ENCODE assay signal across 8 cellular contexts in the genomic region with DNA sequence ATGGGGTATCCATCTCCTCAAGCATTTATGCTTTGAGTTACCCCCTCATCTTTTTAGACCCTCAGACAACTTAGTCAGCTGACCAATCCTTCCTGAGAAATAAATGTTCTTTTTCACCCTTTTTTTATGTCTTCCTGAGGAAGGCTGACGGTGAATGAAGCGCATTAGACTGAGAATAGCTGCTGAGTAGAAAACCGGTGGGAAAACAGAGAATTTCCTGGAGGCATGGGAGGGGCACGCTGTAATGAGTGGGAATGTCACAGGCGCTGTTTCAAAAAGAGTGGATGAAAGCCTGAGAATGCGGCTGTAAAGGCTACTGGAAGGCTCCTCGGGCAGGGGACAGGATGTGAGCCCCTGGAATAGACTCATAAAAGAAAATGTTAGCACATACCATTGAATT. TPM values are rescaled to one million over a fixed set of nuclear protein-coding genes. Genes with fewer than 3 reads are reported as not detected.
DNase-seq lines count a peak whose midpoint lies in the region; ATAC-seq and TF ChIP-seq lines count a peak whose summit lies in the region.
"Not testable (repeated sequence)": the region's sequence is repeated elsewhere in the genome, so short reads cannot be mapped to it uniquely, and the experiment has no call there.

No MANE protein-coding gene starts in this region.

- peak overlapping the region; percentile 75 for H3K4me3 Mint-ChIP-seq in Caco-2 (ENCODE audit: unreplicated experiment)
- H3K4me3 Mint-ChIP-seq in activated CD8-positive, alpha-beta T cell treated with anti-CD3 and anti-CD28 coated beads for 36 hours = peak overlapping the region; percentile 76
- peak overlapping the region; percentile 80 to 88 (median 82) for H3K4me3 Mint-ChIP-seq in brain
- H3K4me3 Mint-ChIP-seq in mesothelial cell of epicardium = peak overlapping the region; percentile 52

- peak in 1 of 2 experiments; percentile 31 for DNase-seq in Caco-2
- DNase-seq in NT2/D1 (ENCODE audit: low read depth, low spot score); activated CD8-positive, alpha-beta T cell treated with anti-CD3 and anti-CD28 coated beads for 36 hours; mesothelial cell of epicardium (ENCODE audit: low spot score in 2 of 2, unreplicated experiment in 2 of 2); sciatic nerve (ENCODE audit: low spot score); transverse colon: not testable (repeated sequence)

- not testable (repeated sequence) for BruUV-seq in Caco-2 (replicated peaks; lab: Mats Ljungman, UMichigan)

- not testable (repeated sequence) for H3K27me3 ChIP-seq in Caco-2 (replicated peaks; ENCODE audit: control insufficient read depth, insufficient read depth, low read length); NT2/D1 (ENCODE audit: insufficient read depth, insufficient read length); gastroesophageal sphincter
- H3K27me3 ChIP-seq in transverse colon = peaks cover 17% of the 10 kb centered on the region

- H3K4me3 ChIP-seq in Caco-2 (ENCODE audit: low read depth, low read length) = peak overlapping the region; percentile 43
- H3K4me3 ChIP-seq in NT2/D1 (ENCODE audit: insufficient read length, low read depth) = peak overlapping the region; percentile 69
- H3K4me3 ChIP-seq in gastroesophageal sphincter, transverse colon: not testable (repeated sequence)

- TF ChIP-seq EP300 in gastroesophageal sphincter (IDR thresholded peaks at IDR 0.05); transverse colon (IDR thresholded peaks at IDR 0.05; ENCODE audit: low read depth): not testable (repeated sequence)

- H3K4me1 Mint-ChIP-seq in Caco-2 (ENCODE audit: low read depth, unreplicated experiment) (peaks cover 18% of the 10 kb centered on the region), brain (peaks cover 63% of the 10 kb centered on the region), mesothelial cell of epicardium (peaks cover 19% of the 10 kb centered on the region)
- peaks cover 24% of the 10 kb centered on the region for H3K4me1 Mint-ChIP-seq in activated CD8-positive, alpha-beta T cell treated with anti-CD3 and anti-CD28 coated beads for 36 hours (ENCODE audit: low read depth)

- TF ChIP-seq CTCF in Caco-2 (IDR thresholded peaks at IDR 0.05; ENCODE audit: insufficient read depth in 1 of 2, low read depth in 1 of 2, low read length in 1 of 2, severe bottlenecking in 1 of 2, unreplicated experiment in 1 of 2); activated CD8-positive, alpha-beta T cell treated with anti-CD3 and anti-CD28 coated beads for 36 hours (IDR thresholded peaks at IDR 0.05); brain (conservative IDR thresholded peaks at IDR 0.05); gastroesophageal sphincter (IDR thresholded peaks at IDR 0.05); mesothelial cell of epicardium (IDR thresholded peaks at IDR 0.05; ENCODE audit: unreplicated experiment); transverse colon (IDR thresholded peaks at IDR 0.05): not testable (repeated sequence)

- intact Hi-C loops in Caco-2 (cut with micrococcal nuclease; ENCODE audit: unreplicated experiment); sciatic nerve (cut with DNase I); transverse colon (cut with DNase I; ENCODE audit: low total_unique reads): not testable (repeated sequence)
- intact Hi-C loops in activated CD8-positive, alpha-beta T cell treated with anti-CD3 and anti-CD28 coated beads for 36 hours (cut with micrococcal nuclease) = loop anchor here (5.0 kb wide), 1 partner anchor 34 kb away; a partner anchor contains a TSS

- in situ Hi-C loops in transverse colon (cut with MboI; ENCODE audit: low pct_ligation_motif_present in 1 of 4, low pct_unique_long_range_greater_than_20kb in 1 of 4, low sequenced_read_pairs in 3 of 4) = not testable (repeated sequence)

- not testable (repeated sequence) for H3K9me3 ChIP-seq in Caco-2; NT2/D1 (ENCODE audit: insufficient read depth, low read length); gastroesophageal sphincter; transverse colon

- peak overlapping the region in 3 of 4 donors; percentile 88 to 89 (median 88) for H3K27ac ChIP-seq in gastroesophageal sphincter
- H3K27ac ChIP-seq in transverse colon = peak overlapping the region; percentile 75 to 85 (median 80)

- POLR2A ChIA-PET in Caco-2 (lab: Charles Lee) = interaction anchor here (1.1 to 13.7 kb wide), 5 partner anchors 11 to 120 kb away, joined by 5 to 749 read pairs (median 45); a partner anchor contains a TSS
- POLR2A ChIA-PET in activated CD8-positive, alpha-beta T cell treated with anti-CD3 and anti-CD28 coated beads for 36 hours (lab: Charles Lee) = interaction anchor here (0.7 to 4.5 kb wide), 11 partner anchors 11 to 108 kb away, joined by 3 to 62 read pairs (median 5); a partner anchor contains a TSS

- peaks cover 83% of the 10 kb centered on the region for H3K36me3 Mint-ChIP-seq in Caco-2 (ENCODE audit: insufficient read depth, unreplicated experiment)
- peaks cover 23% of the 10 kb centered on the region for H3K36me3 Mint-ChIP-seq in activated CD8-positive, alpha-beta T cell treated with anti-CD3 and anti-CD28 coated beads for 36 hours (ENCODE audit: low read depth)
- peaks cover 21% of the 10 kb centered on the region for H3K36me3 Mint-ChIP-seq in brain
- not testable (repeated sequence) for H3K36me3 Mint-ChIP-seq in mesothelial cell of epicardium

- not testable (repeated sequence) for ATAC-seq in activated CD8-positive, alpha-beta T cell treated with anti-CD3 and anti-CD28 coated beads for 36 hours; gastroesophageal sphincter
- peak; percentile 22 for ATAC-seq in sciatic nerve

- TF ChIP-seq POLR2A in gastroesophageal sphincter (IDR thresholded peaks at IDR 0.05); transverse colon (IDR thresholded peaks at IDR 0.05): not testable (repeated sequence)

- CTCF ChIA-PET in Caco-2 (lab: Charles Lee) = interaction anchor here (1.6 to 1.7 kb wide), 2 partner anchors 11 to 39 kb away, joined by 5 read pairs; no protein-coding TSS in a partner anchor
- CTCF ChIA-PET in activated CD8-positive, alpha-beta T cell treated with anti-CD3 and anti-CD28 coated beads for 36 hours (lab: Charles Lee) = interaction anchor here (1.3 to 3.3 kb wide), 4 partner anchors 11 to 39 kb away, joined by 4 to 23 read pairs (median 18); a partner anchor contains a TSS

- peak overlapping the region; percentile 47 for H3K9ac ChIP-seq in NT2/D1 (ENCODE audit: insufficient read length, low read depth)

- H3K36me3 ChIP-seq in Caco-2 (ENCODE audit: control insufficient read depth, insufficient read depth, low read length); gastroesophageal sphincter; transverse colon: not testable (repeated sequence)
- peaks cover 15% of the 10 kb centered on the region for H3K36me3 ChIP-seq in NT2/D1 (ENCODE audit: insufficient read depth, insufficient read length, low read length)

- H3K27me3 Mint-ChIP-seq in Caco-2 (ENCODE audit: insufficient read depth, unreplicated experiment); activated CD8-positive, alpha-beta T cell treated with anti-CD3 and anti-CD28 coated beads for 36 hours; brain; mesothelial cell of epicardium (ENCODE audit: low read depth): not testable (repeated sequence)

- no CpG with 5 or more reads among the region's 7 CpGs for WGBS in gastroesophageal sphincter (ENCODE audit: low coverage in 1 of 2), 2 donors
- 15% methylated on average over 6 of the region's 7 CpGs; no CpG with 5 or more reads in 1 of the 2 donors for WGBS in transverse colon (ENCODE audit: low coverage in 1 of 2), 2 donors

- H3K9me3 Mint-ChIP-seq in Caco-2 (ENCODE audit: unreplicated experiment); activated CD8-positive, alpha-beta T cell treated with anti-CD3 and anti-CD28 coated beads for 36 hours; mesothelial cell of epicardium: not testable (repeated sequence)
- peaks cover 6 to 30% (median 10%) of the 10 kb centered on the region in 5 experiments for H3K9me3 Mint-ChIP-seq in brain

- peaks cover 45% of the 10 kb centered on the region for H3K4me1 ChIP-seq in Caco-2
- H3K4me1 ChIP-seq in NT2/D1 (ENCODE audit: insufficient read depth, insufficient read length) = not testable (repeated sequence)
- H3K4me1 ChIP-seq in gastroesophageal sphincter = peaks cover 0 to 34% (median 4%) of the 10 kb centered on the region in 3 donors
- H3K4me1 ChIP-seq in transverse colon = peaks cover 0 to 16% (median 7%) of the 10 kb centered on the region in 4 donors

- H3K27ac Mint-ChIP-seq in Caco-2 (ENCODE audit: unreplicated experiment) = peak overlapping the region; percentile 76
- peak overlapping the region; percentile 94 for H3K27ac Mint-ChIP-seq in activated CD8-positive, alpha-beta T cell treated with anti-CD3 and anti-CD28 coated beads for 36 hours
- peak overlapping the region; percentile 93 to 99 (median 95) for H3K27ac Mint-ChIP-seq in brain
- peak overlapping the region; percentile 90 for H3K27ac Mint-ChIP-seq in mesothelial cell of epicardium

RNA-seq across cellular contexts. Expression of a gene that starts 35.8 kb away (rescaled TPM):
- total RNA-seq in Caco-2 (2022) = 2,966 and 3,303 TPM in 2 replicates
- 100 to 1,000 TPM; 488 to 528 TPM for total RNA-seq in activated CD8-positive, alpha-beta T cell treated with anti-CD3 and anti-CD28 coated beads for 36 hours
- 19.7 TPM for polyA plus RNA-seq in brain (ENCODE audit: insufficient read depth, low read depth, low replicate concordance)
- 10 to 100 TPM; 11.5 to 46.6 (median 12.8) TPM for total RNA-seq in gastroesophageal sphincter
- 170 to 186 TPM (median 186 TPM) in 3 replicates for total RNA-seq in mesothelial cell of epicardium
- total RNA-seq in sciatic nerve = 431 TPM
- 10 to 100 TPM in 1 of 4 donors, 1 to 10 TPM in 2, under 1 TPM in 1; 0.80 to 10.2 (median 8.1) TPM for total RNA-seq in transverse colon
